In genomic region chr14:81400852-81401251, GRCh38 we compare ENCODE assay signal across 1 cellular context.
TF ChIP-seq lines count a peak whose summit lies in the region.

No MANE protein-coding gene starts in this region.

TF ChIP-seq in HCT116, 20 proteins besides CTCF, POLR2A, EP300 and RAD21 (continued from another document):
- TF ChIP-seq REST (IDR thresholded peaks at IDR 0.05; ENCODE audit: low read depth) (no peak), EZH2phosphoT487 (IDR thresholded peaks at IDR 0.05; ENCODE audit: borderline replicate concordance) (no peak), CEBPB (IDR thresholded peaks at IDR 0.05; ENCODE audit: low read depth) (peak; percentile 95)
TF ChIP-seq in HCT116: peak in this region for 2.
